18 cellular contexts compared by ENCODE assay signal in genomic region chr19:3121821-3122511, GRCh38. TPM values are rescaled to one million over a fixed set of nuclear protein-coding genes. Genes with fewer than 3 reads are reported as not detected.
DNase-seq lines count a peak whose midpoint lies in the region; ATAC-seq, FAIRE-seq and TF ChIP-seq lines count a peak whose summit lies in the region.
"Had no signal": no experiment of that assay in that cellular context is flagged by ENCODE, and none has a peak within 500 bp of the region (broad histone marks: within the 10 kb centered on the region; RNA-seq: fewer than 3 reads in every experiment).

No MANE protein-coding gene starts in this region.

- intact Hi-C loops in Right ventricle myocardium inferior (cut with DNase I): no loop called here
- intact Hi-C loops in heart right ventricle (cut with DNase I): loop anchor here in 3 of 10 donors (10.0 kb wide), 1 partner anchor 47 kb away; no protein-coding TSS in a partner anchor
- intact Hi-C loops in HepG2 (cut with micrococcal nuclease; ENCODE audit: unreplicated experiment): no loop called here
- intact Hi-C loops in activated naive CD4-positive, alpha-beta T cell treated with anti-CD3 and anti-CD28 coated beads for 36 hours (cut with micrococcal nuclease): no loop called here

- POLR2A ChIA-PET in HepG2 (lab: Yijun Ruan, JAX): no interaction called here

- FAIRE-seq in HepG2 (lab: Jason Lieb, UNC): no peak
- FAIRE-seq: H1, HTR-8/SVneo had no signal

- H3K27me3 ChIP-seq in heart right ventricle (no peaks in the 10 kb centered on the region), liver (ENCODE audit: control insufficient read depth in 4 of 4, insufficient read depth in 4 of 4, low read length in 3 of 4) (no peaks in the 10 kb centered on the region), HepG2 (ENCODE audit: control insufficient read depth in 1 of 2, insufficient read depth in 2 of 2, low read length in 2 of 2) (no peaks in the 10 kb centered on the region), BE2C (no peaks in the 10 kb centered on the region)

- no peaks in the 10 kb centered on the region for H3K9me3 Mint-ChIP-seq in nephron progenitor cell
- no peaks in the 10 kb centered on the region for H3K9me3 Mint-ChIP-seq in activated naive CD4-positive, alpha-beta T cell treated with anti-CD3 and anti-CD28 coated beads for 36 hours
- H3K9me3 Mint-ChIP-seq: CD4-positive, alpha-beta T cell had no signal

- no peaks in the 10 kb centered on the region for H3K27me3 Mint-ChIP-seq in nephron progenitor cell (ENCODE audit: low read depth, poor library complexity)
- H3K27me3 Mint-ChIP-seq in activated naive CD4-positive, alpha-beta T cell treated with anti-CD3 and anti-CD28 coated beads for 36 hours (ENCODE audit: low read depth): no peaks in the 10 kb centered on the region

- TF ChIP-seq EP300 in HepG2 (IDR thresholded peaks at IDR 0.05; ENCODE audit: low read depth in 2 of 2, low read length in 2 of 2) (no peak), HepG2 (CRISPR knock-in tag; IDR thresholded peaks at IDR 0.05; ENCODE audit: borderline replicate concordance) (no peak)

- H3K36me3 ChIP-seq in heart right ventricle (peaks cover 0 to 60% (median 13%) of the 10 kb centered on the region in 9 donors), liver (ENCODE audit: control insufficient read depth in 4 of 4, insufficient read depth in 3 of 4, low read depth in 1 of 4, low read length in 3 of 4) (peaks cover 0 to 15% (median 2%) of the 10 kb centered on the region in 4 donors), HepG2 (replicated peaks in 1 of 2; ENCODE audit: control insufficient read depth in 1 of 2, insufficient read depth in 2 of 2, low read length in 2 of 2) (peaks cover under 1 to 4% of the 10 kb centered on the region in 2 experiments; a peak in 2 of 5 replicates), BE2C (peaks cover 4% of the 10 kb centered on the region)

- no peak overlapping the region for H2AFZ ChIP-seq in HepG2 (ENCODE audit: low read length)

- H3K36me3 Mint-ChIP-seq in nephron progenitor cell (ENCODE audit: low read depth): no peaks in the 10 kb centered on the region
- H3K36me3 Mint-ChIP-seq in activated naive CD4-positive, alpha-beta T cell treated with anti-CD3 and anti-CD28 coated beads for 36 hours (ENCODE audit: low read depth): no peaks in the 10 kb centered on the region

- peak; percentile 46 for DNase-seq in Right ventricle myocardium inferior (ENCODE audit: missing footprints)
- DNase-seq in heart right ventricle: no peak
- no peak for DNase-seq in HepG2 (ENCODE audit: low spot score)
- no peak for DNase-seq in nephron progenitor cell
- no peak for DNase-seq in activated naive CD4-positive, alpha-beta T cell treated with anti-CD3 and anti-CD28 coated beads for 36 hours
- no peak for DNase-seq in BE2C
- DNase-seq: C1 segment of cervical spinal cord; Calu3; CD4-positive, alpha-beta T cell; DMS 273 treated with DMSO at 0.1 percent for 48 hours had no signal

- H3K27ac Mint-ChIP-seq in nephron progenitor cell: peak overlapping the region; percentile 90
- no peak overlapping the region for H3K27ac Mint-ChIP-seq in activated naive CD4-positive, alpha-beta T cell treated with anti-CD3 and anti-CD28 coated beads for 36 hours
- H3K27ac Mint-ChIP-seq: CD4-positive, alpha-beta T cell had no signal

- no peaks in the 10 kb centered on the region for H3K9me3 ChIP-seq in heart right ventricle
- no peaks in the 10 kb centered on the region for H3K9me3 ChIP-seq in liver (ENCODE audit: control insufficient read depth in 4 of 4, low read length in 3 of 4)
- H3K9me3 ChIP-seq in HepG2 (ENCODE audit: low read length): no peaks in the 10 kb centered on the region
- H3K9me3 ChIP-seq in BE2C: no peaks in the 10 kb centered on the region
- H3K9me3 ChIP-seq: HAP-1 had no signal

- WGBS in heart right ventricle, 2 donors: 93% methylated on average over 40 of the region's 40 CpGs
- 57% methylated on average over 40 of the region's 40 CpGs for WGBS in liver
- 93% methylated on average over 22 of the region's 40 CpGs for WGBS in HepG2 (ENCODE audit: low lambda C conversion rate)

- H3K4me3 ChIP-seq in heart right ventricle (no peak overlapping the region), liver (ENCODE audit: low read depth in 1 of 3, low read length in 3 of 3) (peak overlapping the region in 2 of 3 donors; percentile 6 to 49), HepG2 (replicated peaks in 1 of 3; ENCODE audit: insufficient read depth in 1 of 3, low read depth in 2 of 3, low read length in 3 of 3) (no peak overlapping the region), BE2C (ENCODE audit: low read depth, low read length) (no peak overlapping the region)
- H3K4me3 ChIP-seq: HAP-1 had no signal

- no peaks in the 10 kb centered on the region for H3K79me2 ChIP-seq in HepG2 (ENCODE audit: insufficient read depth, low read length)

- CTCF ChIA-PET in HepG2 (lab: Yijun Ruan, JAX; ENCODE audit: low intra/inter-chr PET ratio, low total read pairs): no interaction called here
- CTCF ChIA-PET in activated naive CD4-positive, alpha-beta T cell treated with anti-CD3 and anti-CD28 coated beads for 36 hours (lab: Charles Lee): no interaction called here

- H3K27ac ChIP-seq in heart right ventricle: no peak overlapping the region
- H3K27ac ChIP-seq in liver (ENCODE audit: low read depth in 1 of 2, low read length in 2 of 2): peak overlapping the region; percentile 82 to 94
- no peak overlapping the region for H3K27ac ChIP-seq in HepG2 (ENCODE audit: extremely low read length, insufficient read depth, low read length)
- H3K27ac ChIP-seq: 22Rv1 had no signal

- H3K4me3 Mint-ChIP-seq in nephron progenitor cell: no peak overlapping the region
- no peak overlapping the region for H3K4me3 Mint-ChIP-seq in activated naive CD4-positive, alpha-beta T cell treated with anti-CD3 and anti-CD28 coated beads for 36 hours
- H3K4me3 Mint-ChIP-seq: CD4-positive, alpha-beta T cell had no signal

- in situ Hi-C loops in HepG2 (cut with HindIII; ENCODE audit: extremely low pct_ligation_motif_present, low pct_unique_long_range_greater_than_20kb): loop anchor here (10.0 kb wide), 1 partner anchor 47 kb away; no protein-coding TSS in a partner anchor

- no peaks in the 10 kb centered on the region for H3K4me1 Mint-ChIP-seq in nephron progenitor cell
- no peaks in the 10 kb centered on the region for H3K4me1 Mint-ChIP-seq in activated naive CD4-positive, alpha-beta T cell treated with anti-CD3 and anti-CD28 coated beads for 36 hours (ENCODE audit: low read depth)

- no peak overlapping the region for H3K4me2 ChIP-seq in HepG2 (ENCODE audit: low read depth, low read length)

- H3K4me1 ChIP-seq in heart right ventricle: peaks cover 0 to 11% (median 0%) of the 10 kb centered on the region in 9 donors
- H3K4me1 ChIP-seq in liver (ENCODE audit: control insufficient read depth in 4 of 4, insufficient read depth in 4 of 4, low read length in 3 of 4): peaks cover 3 to 18% (median 11%) of the 10 kb centered on the region in 4 donors
- no peaks in the 10 kb centered on the region for H3K4me1 ChIP-seq in HepG2 (ENCODE audit: insufficient read depth, low read length)
- no peaks in the 10 kb centered on the region for H3K4me1 ChIP-seq in BE2C
- H3K4me1 ChIP-seq: HAP-1 had no signal

- TF ChIP-seq CTCF in heart right ventricle (IDR thresholded peaks at IDR 0.05): no peak
- TF ChIP-seq CTCF in liver (IDR thresholded peaks at IDR 0.05; ENCODE audit: low read depth, low read length, missing input control): no peak
- TF ChIP-seq CTCF in HepG2 (CRISPR knock-in tag; IDR thresholded peaks at IDR 0.05): no peak
- TF ChIP-seq CTCF in nephron progenitor cell (IDR thresholded peaks at IDR 0.05): no peak
- TF ChIP-seq CTCF in BE2C (IDR thresholded peaks at IDR 0.05; ENCODE audit: low read depth, low read length): no peak

- no peak for TF ChIP-seq POLR2A in HepG2 (IDR thresholded peaks at IDR 0.05; ENCODE audit: insufficient read depth in 1 of 2, low read depth in 2 of 2, low read length in 2 of 2)

- no TSS peak for BruUV-seq in HepG2 (replicated peaks; lab: Mats Ljungman, UMichigan)

- H3K9ac ChIP-seq in liver (ENCODE audit: low read depth in 1 of 2, low read length in 2 of 2) (peak overlapping the region in 1 of 2 donors; percentile 82), HepG2 (ENCODE audit: insufficient read depth, low read depth, low read length) (no peak overlapping the region)

- no peak for ATAC-seq in Right ventricle myocardium inferior
- no peak for ATAC-seq in heart right ventricle
- no peak for ATAC-seq in HepG2
- ATAC-seq in HG02642 (IDR thresholded peaks at IDR 0.05; ENCODE audit: poor library complexity, unreplicated experiment): no peak

- H4K20me1 ChIP-seq in HepG2 (ENCODE audit: insufficient read depth, low read length): no peaks in the 10 kb centered on the region

- TF ChIP-seq RAD21 in liver (IDR thresholded peaks at IDR 0.05) (no peak), HepG2 (CRISPR knock-in tag; IDR thresholded peaks at IDR 0.05) (no peak)

RNA-seq across cellular contexts. Expression of gene GNA15, which starts 13.9 kb away (rescaled TPM):
- total RNA-seq in Right ventricle myocardium inferior (2.9 TPM), heart right ventricle (1 to 10 TPM in 5 of 10 donors, under 1 TPM in 5; 0.42 to 8.9 (median 0.99) TPM), liver (10 to 100 TPM in 1 of 2 donors, 1 to 10 TPM in 1; 1.6 to 10.4 TPM), HepG2 (2016; rRNA removed; fragmentation: Illumina TruSeq; extraction: Trizol) (not detected in 2 replicates)
- polyA plus RNA-seq in heart right ventricle (1 to 10 TPM; 1.0 to 1.4 TPM), liver (1 to 10 TPM in 1 of 2 donors, under 1 TPM in 1; 0.11 to 1.2 TPM), HepG2 (2011; rRNA removed) (not detected in 2 replicates)
- not detected in 2 replicates for total RNA-seq in HepG2 (2016; cell fraction: cytosol; rRNA removed; fragmentation: Illumina TruSeq; extraction: Trizol; ENCODE audit: low read depth)
- not detected in 2 replicates for total RNA-seq in HepG2 (2016; cell fraction: insoluble cytoplasmic fraction; rRNA removed; fragmentation: Illumina TruSeq; extraction: Trizol)
- not detected in 2 replicates for total RNA-seq in HepG2 (2016; cell fraction: membrane; rRNA removed; fragmentation: Illumina TruSeq; extraction: Trizol)
- not detected in 2 replicates for total RNA-seq in HepG2 (2016; cell fraction: nucleus; rRNA removed; fragmentation: Illumina TruSeq; extraction: Trizol)
- 0.04 TPM in 1 of 2 replicates, not detected in the other for polyA plus RNA-seq in HepG2 (2011; cell fraction: cytosol; rRNA removed)
- not detected in 2 replicates for polyA plus RNA-seq in HepG2 (2011; cell fraction: nucleus; rRNA removed)
- polyA plus RNA-seq in HepG2 (2012): not detected in 2 replicates
- not detected in 2 replicates for polyA plus RNA-seq in HepG2 (2016; cell fraction: cytosol; fragmentation: Illumina TruSeq; extraction: Trizol; ENCODE audit: low read depth)
- polyA plus RNA-seq in HepG2 (2016; cell fraction: insoluble cytoplasmic fraction; fragmentation: Illumina TruSeq; extraction: Trizol; ENCODE audit: low read depth): not detected in 2 replicates
- 0.08 TPM in 1 of 2 replicates, not detected in the other for polyA plus RNA-seq in HepG2 (2016; cell fraction: membrane; fragmentation: Illumina TruSeq; extraction: Trizol; ENCODE audit: low read depth)
- polyA plus RNA-seq in HepG2 (2016; cell fraction: nucleus; fragmentation: Illumina TruSeq; extraction: Trizol; ENCODE audit: insufficient read depth, low read depth): 0.22 TPM in 1 of 2 replicates, not detected in the other
- polyA minus RNA-seq in HepG2 (2011; rRNA and poly(A)+ RNA removed; ENCODE audit: low replicate concordance): 0.10 and 0.61 TPM in 2 replicates
- polyA minus RNA-seq in HepG2 (2011; cell fraction: cytosol; rRNA and poly(A)+ RNA removed): not detected in 2 replicates
- not detected in 2 replicates for polyA minus RNA-seq in HepG2 (2011; cell fraction: nucleus; rRNA and poly(A)+ RNA removed)
- total RNA-seq in activated naive CD4-positive, alpha-beta T cell treated with anti-CD3 and anti-CD28 coated beads for 36 hours: 10 to 100 TPM; 26.6 to 28.4 TPM
- polyA plus RNA-seq in BE2C (2012; ENCODE audit: insufficient read depth, insufficient read length, low read depth): 1.9 TPM
- total RNA-seq: Daoy had no signal

RNA-seq across cellular contexts. Expression of gene GNA11, which starts 27.8 kb away (rescaled TPM):
- total RNA-seq in Right ventricle myocardium inferior (64.7 TPM), heart right ventricle (10 to 100 TPM; 57.4 to 83.2 (median 68.8) TPM), liver (10 to 100 TPM; 16.9 to 19.6 TPM), HepG2 (2016; rRNA removed; fragmentation: Illumina TruSeq; extraction: Trizol) (18.8 and 26.8 TPM in 2 replicates)
- polyA plus RNA-seq in heart right ventricle (10 to 100 TPM; 28.2 to 40.7 TPM), liver (10 to 100 TPM; 12.5 to 20.2 TPM), HepG2 (2011; rRNA removed) (16.0 and 16.8 TPM in 2 replicates)
- 4.5 and 5.5 TPM in 2 replicates for total RNA-seq in HepG2 (2016; cell fraction: cytosol; rRNA removed; fragmentation: Illumina TruSeq; extraction: Trizol; ENCODE audit: low read depth)
- total RNA-seq in HepG2 (2016; cell fraction: insoluble cytoplasmic fraction; rRNA removed; fragmentation: Illumina TruSeq; extraction: Trizol): 16.2 and 28.2 TPM in 2 replicates
- 20.2 and 20.3 TPM in 2 replicates for total RNA-seq in HepG2 (2016; cell fraction: membrane; rRNA removed; fragmentation: Illumina TruSeq; extraction: Trizol)
- 13.2 and 15.8 TPM in 2 replicates for total RNA-seq in HepG2 (2016; cell fraction: nucleus; rRNA removed; fragmentation: Illumina TruSeq; extraction: Trizol)
- polyA plus RNA-seq in HepG2 (2011; cell fraction: cytosol; rRNA removed): 18.0 and 19.4 TPM in 2 replicates
- 24.5 and 30.8 TPM in 2 replicates for polyA plus RNA-seq in HepG2 (2011; cell fraction: nucleus; rRNA removed)
- 21.5 and 25.5 TPM in 2 replicates for polyA plus RNA-seq in HepG2 (2012)
- 4.2 and 4.6 TPM in 2 replicates for polyA plus RNA-seq in HepG2 (2016; cell fraction: cytosol; fragmentation: Illumina TruSeq; extraction: Trizol; ENCODE audit: low read depth)
- polyA plus RNA-seq in HepG2 (2016; cell fraction: insoluble cytoplasmic fraction; fragmentation: Illumina TruSeq; extraction: Trizol; ENCODE audit: low read depth): 25.9 and 33.9 TPM in 2 replicates
- polyA plus RNA-seq in HepG2 (2016; cell fraction: membrane; fragmentation: Illumina TruSeq; extraction: Trizol; ENCODE audit: low read depth): 14.1 and 15.9 TPM in 2 replicates
- 31.1 and 31.9 TPM in 2 replicates for polyA plus RNA-seq in HepG2 (2016; cell fraction: nucleus; fragmentation: Illumina TruSeq; extraction: Trizol; ENCODE audit: insufficient read depth, low read depth)
- 36.6 and 52.6 TPM in 2 replicates for polyA minus RNA-seq in HepG2 (2011; rRNA and poly(A)+ RNA removed; ENCODE audit: low replicate concordance)
- polyA minus RNA-seq in HepG2 (2011; cell fraction: cytosol; rRNA and poly(A)+ RNA removed): 10.8 and 16.8 TPM in 2 replicates
- polyA minus RNA-seq in HepG2 (2011; cell fraction: nucleus; rRNA and poly(A)+ RNA removed): 6.7 and 7.1 TPM in 2 replicates
- 10 to 100 TPM; 10.9 to 11.2 TPM for total RNA-seq in activated naive CD4-positive, alpha-beta T cell treated with anti-CD3 and anti-CD28 coated beads for 36 hours
- 180 TPM for polyA plus RNA-seq in BE2C (2012; ENCODE audit: insufficient read depth, insufficient read length, low read depth)

RNA-seq across cellular contexts. Expression of gene S1PR4, which starts 56.6 kb away (rescaled TPM):
- total RNA-seq in Right ventricle myocardium inferior (1.2 TPM), heart right ventricle (1 to 10 TPM in 1 of 10 donors, under 1 TPM in 9; 0.24 to 3.3 (median 0.59) TPM), liver (10 to 100 TPM in 1 of 2 donors, 1 to 10 TPM in 1; 3.1 to 11.0 TPM), HepG2 (2016; rRNA removed; fragmentation: Illumina TruSeq; extraction: Trizol) (0.07 TPM in 1 of 2 replicates, not detected in the other)
- polyA plus RNA-seq in heart right ventricle (1 to 10 TPM; 1.5 to 1.9 TPM), liver (1 to 10 TPM in 1 of 2 donors, under 1 TPM in 1; 0.93 to 1.2 TPM), HepG2 (2011; rRNA removed) (0.09 and 0.33 TPM in 2 replicates)
- total RNA-seq in HepG2 (2016; cell fraction: cytosol; rRNA removed; fragmentation: Illumina TruSeq; extraction: Trizol; ENCODE audit: low read depth): not detected in 2 replicates
- 0.09 TPM in 1 of 2 replicates, not detected in the other for total RNA-seq in HepG2 (2016; cell fraction: insoluble cytoplasmic fraction; rRNA removed; fragmentation: Illumina TruSeq; extraction: Trizol)
- total RNA-seq in HepG2 (2016; cell fraction: membrane; rRNA removed; fragmentation: Illumina TruSeq; extraction: Trizol): not detected in 2 replicates
- total RNA-seq in HepG2 (2016; cell fraction: nucleus; rRNA removed; fragmentation: Illumina TruSeq; extraction: Trizol): not detected in 2 replicates
- polyA plus RNA-seq in HepG2 (2011; cell fraction: cytosol; rRNA removed): not detected in 2 replicates
- 1.2 and 1.8 TPM in 2 replicates for polyA plus RNA-seq in HepG2 (2011; cell fraction: nucleus; rRNA removed)
- not detected in 2 replicates for polyA plus RNA-seq in HepG2 (2012)
- not detected in 2 replicates for polyA plus RNA-seq in HepG2 (2016; cell fraction: cytosol; fragmentation: Illumina TruSeq; extraction: Trizol; ENCODE audit: low read depth)
- polyA plus RNA-seq in HepG2 (2016; cell fraction: insoluble cytoplasmic fraction; fragmentation: Illumina TruSeq; extraction: Trizol; ENCODE audit: low read depth): not detected in 2 replicates
- not detected in 2 replicates for polyA plus RNA-seq in HepG2 (2016; cell fraction: membrane; fragmentation: Illumina TruSeq; extraction: Trizol; ENCODE audit: low read depth)
- 0.29 TPM in 1 of 2 replicates, not detected in the other for polyA plus RNA-seq in HepG2 (2016; cell fraction: nucleus; fragmentation: Illumina TruSeq; extraction: Trizol; ENCODE audit: insufficient read depth, low read depth)
- 0.19 TPM in 1 of 2 replicates, not detected in the other for polyA minus RNA-seq in HepG2 (2011; rRNA and poly(A)+ RNA removed; ENCODE audit: low replicate concordance)
- not detected in 2 replicates for polyA minus RNA-seq in HepG2 (2011; cell fraction: cytosol; rRNA and poly(A)+ RNA removed)
- polyA minus RNA-seq in HepG2 (2011; cell fraction: nucleus; rRNA and poly(A)+ RNA removed): 0.25 TPM in 1 of 2 replicates, not detected in the other
- total RNA-seq in activated naive CD4-positive, alpha-beta T cell treated with anti-CD3 and anti-CD28 coated beads for 36 hours: 10 to 100 TPM; 22.4 to 24.1 TPM
- polyA plus RNA-seq in BE2C (2012; ENCODE audit: insufficient read depth, insufficient read length, low read depth): not detected
- total RNA-seq: A673, Calu3, Daoy, H1 had no signal
- polyA plus RNA-seq: H1 had no signal

RNA-seq across cellular contexts. Expression of gene TLE5, which starts 59.7 kb away (rescaled TPM):
- 775 TPM for total RNA-seq in Right ventricle myocardium inferior
- 100 to 1,000 TPM; 653 to 857 (median 758) TPM for total RNA-seq in heart right ventricle
- polyA plus RNA-seq in heart right ventricle: 1,000 to 10,000 TPM in 1 of 2 donors, 100 to 1,000 TPM in 1; 679 to 1,254 TPM
- total RNA-seq in liver: 10 to 100 TPM; 48.0 to 61.7 TPM
- 100 to 1,000 TPM in 1 of 2 donors, 10 to 100 TPM in 1; 47.2 to 166 TPM for polyA plus RNA-seq in liver
- 51.6 and 62.8 TPM in 2 replicates for total RNA-seq in HepG2 (2016; rRNA removed; fragmentation: Illumina TruSeq; extraction: Trizol)
- 148 and 187 TPM in 2 replicates for total RNA-seq in HepG2 (2016; cell fraction: cytosol; rRNA removed; fragmentation: Illumina TruSeq; extraction: Trizol; ENCODE audit: low read depth)
- 41.9 and 63.2 TPM in 2 replicates for total RNA-seq in HepG2 (2016; cell fraction: insoluble cytoplasmic fraction; rRNA removed; fragmentation: Illumina TruSeq; extraction: Trizol)
- total RNA-seq in HepG2 (2016; cell fraction: membrane; rRNA removed; fragmentation: Illumina TruSeq; extraction: Trizol): 155 and 189 TPM in 2 replicates
- 29.0 and 32.6 TPM in 2 replicates for total RNA-seq in HepG2 (2016; cell fraction: nucleus; rRNA removed; fragmentation: Illumina TruSeq; extraction: Trizol)
- polyA plus RNA-seq in HepG2 (2011; rRNA removed): 189 and 246 TPM in 2 replicates
- polyA plus RNA-seq in HepG2 (2011; cell fraction: cytosol; rRNA removed): 170 and 253 TPM in 2 replicates
- polyA plus RNA-seq in HepG2 (2011; cell fraction: nucleus; rRNA removed): 312 and 359 TPM in 2 replicates
- 157 and 182 TPM in 2 replicates for polyA plus RNA-seq in HepG2 (2012)
- polyA plus RNA-seq in HepG2 (2016; cell fraction: cytosol; fragmentation: Illumina TruSeq; extraction: Trizol; ENCODE audit: low read depth): 365 and 380 TPM in 2 replicates
- polyA plus RNA-seq in HepG2 (2016; cell fraction: insoluble cytoplasmic fraction; fragmentation: Illumina TruSeq; extraction: Trizol; ENCODE audit: low read depth): 90.9 and 108 TPM in 2 replicates
- 308 and 330 TPM in 2 replicates for polyA plus RNA-seq in HepG2 (2016; cell fraction: membrane; fragmentation: Illumina TruSeq; extraction: Trizol; ENCODE audit: low read depth)
- 105 and 117 TPM in 2 replicates for polyA plus RNA-seq in HepG2 (2016; cell fraction: nucleus; fragmentation: Illumina TruSeq; extraction: Trizol; ENCODE audit: insufficient read depth, low read depth)
- polyA minus RNA-seq in HepG2 (2011; rRNA and poly(A)+ RNA removed; ENCODE audit: low replicate concordance): 213 and 462 TPM in 2 replicates
- 159 and 180 TPM in 2 replicates for polyA minus RNA-seq in HepG2 (2011; cell fraction: cytosol; rRNA and poly(A)+ RNA removed)
- polyA minus RNA-seq in HepG2 (2011; cell fraction: nucleus; rRNA and poly(A)+ RNA removed): 36.2 and 46.2 TPM in 2 replicates
- total RNA-seq in activated naive CD4-positive, alpha-beta T cell treated with anti-CD3 and anti-CD28 coated beads for 36 hours: 100 to 1,000 TPM; 326 to 354 TPM
- 1,091 TPM for polyA plus RNA-seq in BE2C (2012; ENCODE audit: insufficient read depth, insufficient read length, low read depth)

Comparison
In these comparisons a context has a peak if more than half of its experiments do, and no peak if none do; other contexts are left out.
1. H3K27ac ChIP-seq: peak in liver (2 of 2); none in heart right ventricle (0 of 10) and HepG2 (single experiment).
2. H3K4me3 ChIP-seq: peak in liver (2 of 3); none in heart right ventricle (0 of 10), HepG2 (0 of 3) and BE2C (single experiment).